In the genomic region with DNA sequence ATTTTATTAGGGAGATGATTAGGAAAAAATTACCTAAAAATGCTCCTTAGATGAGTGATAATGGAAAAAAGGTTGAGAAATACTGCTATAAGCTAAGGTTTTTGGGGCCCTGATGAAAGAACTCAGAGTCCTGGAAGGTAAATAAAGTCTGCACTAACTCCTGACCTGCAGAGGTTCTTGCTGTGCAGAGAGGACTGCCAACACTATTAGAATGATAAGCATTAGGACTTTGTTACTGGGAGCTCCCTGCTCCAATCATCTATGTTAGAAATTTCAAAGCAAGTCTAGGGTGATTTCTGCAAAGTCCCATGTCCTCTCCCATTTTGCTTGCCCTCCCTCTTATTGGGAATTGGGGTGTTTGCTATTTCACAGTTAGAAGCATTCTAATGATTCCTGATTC, we compare ENCODE assay signal across 25 cellular contexts.
DNase-seq lines count a peak whose midpoint lies in the region; ATAC-seq, FAIRE-seq and TF ChIP-seq lines count a peak whose summit lies in the region.
"Had no signal": no experiment of that assay in that cellular context is flagged by ENCODE, and none has a peak within 500 bp of the region (broad histone marks: within the 10 kb centered on the region; RNA-seq: fewer than 3 reads in every experiment).

No MANE protein-coding gene starts in this region.

- H2AFZ ChIP-seq in HepG2 (ENCODE audit: low read length): no peak overlapping the region
- no peak overlapping the region for H2AFZ ChIP-seq in hepatocyte
- H2AFZ ChIP-seq: GM23248 had no signal

- H3K9me3 ChIP-seq in liver (ENCODE audit: control insufficient read depth in 4 of 4, low read length in 3 of 4) (no peaks in the 10 kb centered on the region), HepG2 (ENCODE audit: low read length) (no peaks in the 10 kb centered on the region), hepatocyte (ENCODE audit: low read depth) (no peaks in the 10 kb centered on the region), small intestine (ENCODE audit: control insufficient read depth, low read depth) (no peaks in the 10 kb centered on the region)
- H3K9me3 ChIP-seq: BE2C, HAP-1 had no signal

- POLR2A ChIA-PET in HepG2 (lab: Yijun Ruan, JAX): no interaction called here

- no peak overlapping the region for H3K4me2 ChIP-seq in HepG2 (ENCODE audit: low read depth, low read length)
- peak overlapping the region; percentile 47 for H3K4me2 ChIP-seq in hepatocyte
- H3K4me2 ChIP-seq: BLaER1 treated with 17β-estradiol and CSF1 and Interleukin-3, amounts not matched to agents 10 nM and 100 nM had no signal

- no peak for TF ChIP-seq EP300 in HepG2 (IDR thresholded peaks at IDR 0.05; ENCODE audit: low read depth in 2 of 2, low read length in 2 of 2)
- no peak for TF ChIP-seq EP300 in HepG2 (CRISPR knock-in tag; IDR thresholded peaks at IDR 0.05; ENCODE audit: borderline replicate concordance)

- FAIRE-seq in HepG2 (lab: Jason Lieb, UNC): no peak
- FAIRE-seq in small intestine (lab: Jason Lieb, UNC): no peak
- no peak for FAIRE-seq in GM12891 (lab: Jason Lieb, UNC)
- FAIRE-seq: A204.1, GM12892, H54 had no signal

- no peak overlapping the region for H3K4me3 ChIP-seq in liver (ENCODE audit: low read depth in 1 of 3, low read length in 3 of 3)
- H3K4me3 ChIP-seq in HepG2 (replicated peaks in 1 of 3; ENCODE audit: insufficient read depth in 1 of 3, low read depth in 2 of 3, low read length in 3 of 3): no peak overlapping the region
- no peak overlapping the region for H3K4me3 ChIP-seq in hepatocyte
- no peak overlapping the region for H3K4me3 ChIP-seq in small intestine (ENCODE audit: low read depth in 1 of 2, low read length in 2 of 2)
- H3K4me3 ChIP-seq: BLaER1 treated with 17β-estradiol and CSF1 and Interleukin-3, amounts not matched to agents 10 nM and 100 nM; GM23248; HAP-1 had no signal

- no peaks in the 10 kb centered on the region for H3K9me2 ChIP-seq in hepatocyte (replicated peaks; ENCODE audit: insufficient read depth)

- in situ Hi-C loops in HepG2 (cut with HindIII; ENCODE audit: extremely low pct_ligation_motif_present, low pct_unique_long_range_greater_than_20kb): no loop called here

- DNase-seq in HepG2 (ENCODE audit: low spot score) (no peak), hepatocyte (ENCODE audit: low spot score) (no peak), small intestine (peak; percentile 33), GM12891 (ENCODE audit: insufficient read length, low spot score) (no peak)
- no peak for DNase-seq in stimulated activated naive CD4-positive, alpha-beta T cell treated with Interleukin-2 at 50 U/mL for 16 hours (lab: John Stamatoyannopoulos, UW)
- DNase-seq in effector CD4-positive, alpha-beta T cell: no peak
- DNase-seq: ACHN; AML-193; BE2C; Calu3; CD4-positive, alpha-beta memory T cell; COR-L47; DMS53; DMS79 treated with DMSO at 0.1 percent for 48 hours; GF-D8; GM23248; HFFc6 had no signal

- H3K4me1 ChIP-seq in liver (ENCODE audit: control insufficient read depth in 4 of 4, insufficient read depth in 4 of 4, low read length in 3 of 4) (peaks cover 4 to 24% (median 17%) of the 10 kb centered on the region in 4 donors), HepG2 (ENCODE audit: insufficient read depth, low read length) (peaks cover 21% of the 10 kb centered on the region), hepatocyte (ENCODE audit: insufficient read depth) (peaks cover 12% of the 10 kb centered on the region), small intestine (ENCODE audit: control insufficient read depth in 2 of 2, insufficient read depth in 1 of 2, low read depth in 1 of 2, low read length in 1 of 2) (no peaks in the 10 kb centered on the region)
- H3K4me1 ChIP-seq: BE2C, HAP-1 had no signal

- no peaks in the 10 kb centered on the region for H4K20me1 ChIP-seq in HepG2 (ENCODE audit: insufficient read depth, low read length)
- no peaks in the 10 kb centered on the region for H4K20me1 ChIP-seq in hepatocyte (ENCODE audit: insufficient read depth, poor library complexity, severe bottlenecking)
- H4K20me1 ChIP-seq: BLaER1 treated with 17β-estradiol and CSF1 and Interleukin-3, amounts not matched to agents 10 nM and 100 nM had no signal

- TF ChIP-seq RAD21 in liver (IDR thresholded peaks at IDR 0.05) (no peak), HepG2 (CRISPR knock-in tag; IDR thresholded peaks at IDR 0.05) (no peak)

- H3K79me2 ChIP-seq in HepG2 (ENCODE audit: insufficient read depth, low read length) (no peaks in the 10 kb centered on the region), hepatocyte (no peaks in the 10 kb centered on the region)

- peaks cover 0 to 12% (median 0%) of the 10 kb centered on the region in 4 donors for H3K36me3 ChIP-seq in liver (ENCODE audit: control insufficient read depth in 4 of 4, insufficient read depth in 3 of 4, low read depth in 1 of 4, low read length in 3 of 4)
- H3K36me3 ChIP-seq in HepG2 (replicated peaks in 1 of 2; ENCODE audit: control insufficient read depth in 1 of 2, insufficient read depth in 2 of 2, low read length in 2 of 2): peaks cover 3 to 5% of the 10 kb centered on the region in 2 experiments; a peak in 3 of 5 replicates
- H3K36me3 ChIP-seq in hepatocyte (replicated peaks; ENCODE audit: insufficient read depth, low read depth): no peaks in the 10 kb centered on the region
- H3K36me3 ChIP-seq in small intestine (ENCODE audit: control insufficient read depth in 2 of 2, insufficient read depth in 2 of 2, low read length in 2 of 2): no peaks in the 10 kb centered on the region
- H3K36me3 ChIP-seq: BE2C; BLaER1 treated with 17β-estradiol and CSF1 and Interleukin-3, amounts not matched to agents 10 nM and 100 nM; HAP-1 had no signal

- no TSS peak for BruUV-seq in HepG2 (replicated peaks; lab: Mats Ljungman, UMichigan)

- no peak for TF ChIP-seq CTCF in liver (IDR thresholded peaks at IDR 0.05; ENCODE audit: low read depth, low read length, missing input control)
- TF ChIP-seq CTCF in HepG2 (CRISPR knock-in tag; IDR thresholded peaks at IDR 0.05): no peak
- TF ChIP-seq CTCF in hepatocyte (IDR thresholded peaks at IDR 0.05; ENCODE audit: poor library complexity): no peak

- H3K9ac ChIP-seq in liver (ENCODE audit: low read depth in 1 of 2, low read length in 2 of 2): no peak overlapping the region
- H3K9ac ChIP-seq in HepG2 (ENCODE audit: insufficient read depth, low read depth, low read length): no peak overlapping the region
- H3K9ac ChIP-seq: BLaER1 treated with 17β-estradiol and CSF1 and Interleukin-3, amounts not matched to agents 10 nM and 100 nM; GM23248 had no signal

- intact Hi-C loops in HepG2 (cut with micrococcal nuclease; ENCODE audit: unreplicated experiment): no loop called here

- no peaks in the 10 kb centered on the region for H3K27me3 ChIP-seq in liver (ENCODE audit: control insufficient read depth in 4 of 4, insufficient read depth in 4 of 4, low read length in 3 of 4)
- no peaks in the 10 kb centered on the region for H3K27me3 ChIP-seq in HepG2 (ENCODE audit: control insufficient read depth in 1 of 2, insufficient read depth in 2 of 2, low read length in 2 of 2)
- H3K27me3 ChIP-seq in hepatocyte: no peaks in the 10 kb centered on the region
- H3K27me3 ChIP-seq in small intestine (ENCODE audit: control insufficient read depth in 2 of 2, insufficient read depth in 2 of 2, low read length in 2 of 2): no peaks in the 10 kb centered on the region
- H3K27me3 ChIP-seq: BLaER1 treated with 17β-estradiol and CSF1 and Interleukin-3, amounts not matched to agents 10 nM and 100 nM had no signal

- CTCF ChIA-PET in HepG2 (lab: Yijun Ruan, JAX; ENCODE audit: low intra/inter-chr PET ratio, low total read pairs): no interaction called here

- ATAC-seq in HepG2 (no peak), GM21528 (IDR thresholded peaks at IDR 0.05; ENCODE audit: low FRiP score, unreplicated experiment) (no peak)

- TF ChIP-seq POLR2A in HepG2 (IDR thresholded peaks at IDR 0.05; ENCODE audit: insufficient read depth in 1 of 2, low read depth in 2 of 2, low read length in 2 of 2) (no peak), GM12891 (IDR thresholded peaks at IDR 0.05; ENCODE audit: low read depth, low read length) (no peak)

- H3K27ac ChIP-seq in liver (ENCODE audit: low read depth in 1 of 2, low read length in 2 of 2) (no peak overlapping the region), HepG2 (ENCODE audit: extremely low read length, insufficient read depth, low read length) (no peak overlapping the region), hepatocyte (peak overlapping the region; percentile 41), small intestine (ENCODE audit: low read depth in 1 of 2, low read length in 1 of 2) (no peak overlapping the region)
- H3K27ac ChIP-seq: 22Rv1; BLaER1 treated with 17β-estradiol and CSF1 and Interleukin-3, amounts not matched to agents 10 nM and 100 nM; GM23248 had no signal

TF ChIP-seq in liver, 16 proteins besides CTCF, POLR2A, EP300 and RAD21:
- no peak for TF ChIP-seq FOXA2 (IDR thresholded peaks at IDR 0.05)
- TF ChIP-seq HNF4A (conservative IDR thresholded peaks at IDR 0.05): peak; percentile 20 to 60
- TF ChIP-seq RXRA (IDR thresholded peaks at IDR 0.05): no peak
- no peak for TF ChIP-seq JUND (IDR thresholded peaks at IDR 0.05)
- no peak for TF ChIP-seq ATF3 (IDR thresholded peaks at IDR 0.05)
TF ChIP-seq in liver: peak in this region for 1.

TF ChIP-seq in HepG2, 621 proteins besides CTCF, POLR2A, EP300 and RAD21 (continues in another document):
- TF ChIP-seq HDAC1 (CRISPR knock-in tag; IDR thresholded peaks at IDR 0.05): no peak
- TF ChIP-seq KDM6A (CRISPR knock-in tag; IDR thresholded peaks at IDR 0.05; ENCODE audit: low read depth): no peak

TF ChIP-seq in GM12891, 5 proteins besides CTCF, POLR2A, EP300 and RAD21:
- no peak for TF ChIP-seq POU2F2 (IDR thresholded peaks at IDR 0.05; ENCODE audit: low read depth, low read length)
